Comparison of ENCODE assay signal across 8 cellular contexts in the genomic region with DNA sequence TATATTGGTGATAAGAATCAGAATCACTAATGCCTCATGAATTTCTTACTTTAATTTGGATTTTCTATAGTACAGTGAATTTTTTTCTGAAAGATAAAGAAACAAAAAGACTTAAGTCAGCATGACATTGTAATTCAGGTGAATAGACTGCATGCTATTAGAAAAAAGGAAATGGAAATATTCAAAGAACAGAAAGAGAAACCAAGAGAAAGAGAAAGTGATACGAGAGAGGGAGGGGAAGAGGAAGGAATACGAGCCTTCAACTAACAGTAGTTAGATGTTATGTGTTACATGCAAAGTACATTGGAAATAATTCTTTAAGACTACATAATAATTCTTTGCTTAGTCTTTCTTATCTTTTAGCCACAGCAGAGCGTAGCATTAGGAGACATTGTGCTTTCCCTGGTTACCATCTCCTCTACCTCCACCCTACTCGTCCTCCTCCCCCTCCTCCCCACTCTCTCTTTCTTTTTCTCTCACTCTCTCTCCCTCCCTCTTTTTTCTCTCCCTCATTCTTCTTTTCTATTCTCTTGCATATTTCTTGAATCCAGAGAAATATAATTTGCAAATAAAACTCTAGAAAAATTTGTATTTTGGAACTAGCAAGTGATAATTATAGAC. TPM values are rescaled to one million over a fixed set of nuclear protein-coding genes. Genes with fewer than 3 reads are reported as not detected.
DNase-seq lines count a peak whose midpoint lies in the region; ATAC-seq, FAIRE-seq and TF ChIP-seq lines count a peak whose summit lies in the region.

No MANE protein-coding gene starts in this region.

- peaks cover 0 to 12% (median 6%) of the 10 kb centered on the region in 8 donors for H3K9me3 Mint-ChIP-seq in CD4-positive, alpha-beta memory T cell
- peaks cover 6% of the 10 kb centered on the region for H3K9me3 Mint-ChIP-seq in central memory CD8-positive, alpha-beta T cell

- no peak overlapping the region for H3K27ac Mint-ChIP-seq in CD4-positive, alpha-beta memory T cell
- no peak overlapping the region for H3K27ac Mint-ChIP-seq in central memory CD8-positive, alpha-beta T cell (ENCODE audit: low read depth)

- TF ChIP-seq POLR2A in uterus (IDR thresholded peaks at IDR 0.05): no peak

- TF ChIP-seq CTCF in pancreas (IDR thresholded peaks at IDR 0.05) (no peak), uterus (IDR thresholded peaks at IDR 0.05) (no peak)

- peak overlapping the region in 6 of 8 donors; percentile 1 to 67 (median 30) for H3K4me3 Mint-ChIP-seq in CD4-positive, alpha-beta memory T cell
- peak overlapping the region; percentile 23 for H3K4me3 Mint-ChIP-seq in central memory CD8-positive, alpha-beta T cell

- no peaks in the 10 kb centered on the region for H3K4me1 Mint-ChIP-seq in CD4-positive, alpha-beta memory T cell
- H3K4me1 Mint-ChIP-seq in central memory CD8-positive, alpha-beta T cell: no peaks in the 10 kb centered on the region

- ATAC-seq in GM19372 (IDR thresholded peaks at IDR 0.05; ENCODE audit: low read depth, unreplicated experiment) (peak; percentile 97), HG03280 (IDR thresholded peaks at IDR 0.05; ENCODE audit: unreplicated experiment) (peak; percentile 92), pancreas (no peak)
- no peak for ATAC-seq in central memory CD8-positive, alpha-beta T cell (replicated peaks; ENCODE audit: extremely low read depth, poor library complexity, severe bottlenecking)

- no peak overlapping the region for H3K27ac ChIP-seq in CD4-positive, alpha-beta memory T cell (ENCODE audit: low read depth, low read length)
- H3K27ac ChIP-seq in pancreas (no peak overlapping the region), uterus (peak overlapping the region in 1 of 2 donors; percentile 20)

- H3K9me3 ChIP-seq in CD4-positive, alpha-beta memory T cell (ENCODE audit: control insufficient read depth in 1 of 2, low read length in 2 of 2): no peaks in the 10 kb centered on the region
- no peaks in the 10 kb centered on the region for H3K9me3 ChIP-seq in pancreas
- H3K9me3 ChIP-seq in uterus: no peaks in the 10 kb centered on the region

- no peaks in the 10 kb centered on the region for H3K4me1 ChIP-seq in CD4-positive, alpha-beta memory T cell (ENCODE audit: insufficient read depth, low read length)
- H3K4me1 ChIP-seq in pancreas (no peaks in the 10 kb centered on the region), uterus (no peaks in the 10 kb centered on the region)

- 35 to 46% methylated on average over 4 of the region's 4 CpGs for WGBS in pancreas, 2 donors

- intact Hi-C loops in CD4-positive, alpha-beta memory T cell (cut with micrococcal nuclease): no loop called here
- intact Hi-C loops in pancreas (cut with DNase I) (no loop called here), uterus (cut with DNase I; ENCODE audit: low total_unique reads) (no loop called here)

- no peaks in the 10 kb centered on the region for H3K27me3 Mint-ChIP-seq in CD4-positive, alpha-beta memory T cell
- no peaks in the 10 kb centered on the region for H3K27me3 Mint-ChIP-seq in central memory CD8-positive, alpha-beta T cell

- no peaks in the 10 kb centered on the region for H3K36me3 ChIP-seq in CD4-positive, alpha-beta memory T cell (ENCODE audit: insufficient read depth, low read length)
- H3K36me3 ChIP-seq in pancreas: no peaks in the 10 kb centered on the region
- H3K36me3 ChIP-seq in uterus: no peaks in the 10 kb centered on the region

- H3K36me3 Mint-ChIP-seq in CD4-positive, alpha-beta memory T cell: no peaks in the 10 kb centered on the region
- H3K36me3 Mint-ChIP-seq in central memory CD8-positive, alpha-beta T cell (ENCODE audit: insufficient read depth): no peaks in the 10 kb centered on the region

- CTCF ChIA-PET in CD4-positive, alpha-beta memory T cell (lab: Charles Lee; ENCODE audit: partially characterized antibody): no interaction called here

- H3K27me3 ChIP-seq in CD4-positive, alpha-beta memory T cell (ENCODE audit: insufficient read depth, low read length): no peaks in the 10 kb centered on the region
- H3K27me3 ChIP-seq in pancreas (no peaks in the 10 kb centered on the region), uterus (no peaks in the 10 kb centered on the region)

- FAIRE-seq in pancreas (lab: Jason Lieb, UNC): no peak

- POLR2A ChIA-PET in CD4-positive, alpha-beta memory T cell (lab: Charles Lee; ENCODE audit: partially characterized antibody): no interaction called here

- no peak overlapping the region for H3K4me3 ChIP-seq in CD4-positive, alpha-beta memory T cell (ENCODE audit: low read length in 2 of 2)
- H3K4me3 ChIP-seq in pancreas: no peak overlapping the region
- no peak overlapping the region for H3K4me3 ChIP-seq in uterus

- no peak for DNase-seq in CD4-positive, alpha-beta memory T cell
- no peak for DNase-seq in central memory CD8-positive, alpha-beta T cell (ENCODE audit: low spot score in 2 of 2)
- no peak for DNase-seq in stimulated activated CD4-positive, alpha-beta T cell treated with anti-CD3 and anti-CD28 coated beads, Interleukin-4, amount 100 ng/mL, for 4 hours
- DNase-seq in pancreas: no peak
- DNase-seq in uterus: no peak
- DNase-seq in SW 1271 (lab: John Stamatoyannopoulos, UW): no peak

RNA-seq across cellular contexts. Expression of a gene that starts 46.4 kb away (rescaled TPM):
- total RNA-seq in CD4-positive, alpha-beta memory T cell: not detected
- polyA plus RNA-seq in CD4-positive, alpha-beta memory T cell: not detected
- total RNA-seq in pancreas (1 to 10 TPM; 2.0 to 4.3 (median 3.0) TPM), uterus (10 to 100 TPM; 19.0 to 54.9 (median 30.3) TPM)
- 1 to 10 TPM; 2.2 to 3.3 TPM for polyA plus RNA-seq in pancreas

Comparison
In these comparisons a context has a peak if more than half of its experiments do, and no peak if none do; other contexts are left out.
1. ATAC-seq: peak in GM19372 (single experiment) and HG03280 (single experiment); none in central memory CD8-positive, alpha-beta T cell (single experiment) and pancreas (0 of 4).